ENCODE assay signal across 8 cellular contexts in genomic region chr22:21657361-21658118, GRCh38. TPM values are rescaled to one million over a fixed set of nuclear protein-coding genes. Genes with fewer than 3 reads are reported as not detected.
DNase-seq lines count a peak whose midpoint lies in the region; ATAC-seq and TF ChIP-seq lines count a peak whose summit lies in the region.

No MANE protein-coding gene starts in this region.

- H3K9me3 Mint-ChIP-seq in activated naive CD8-positive, alpha-beta T cell treated with anti-CD3 and anti-CD28 coated beads, Interleukin-2, amount 50 U/mL, for 24 hours, result no peaks in the 10 kb centered on the region

- H3K9me2 ChIP-seq in HCT116 (ENCODE audit: insufficient read depth), result no peaks in the 10 kb centered on the region

- peak overlapping the region; percentile 74 for H3K27ac ChIP-seq in HCT116 (ENCODE audit: low read depth, low read length)
- no peak overlapping the region for H3K27ac ChIP-seq in iPS DF 6.9 (ENCODE audit: low read length)

- no peaks in the 10 kb centered on the region for H3K27me3 ChIP-seq in HCT116 (ENCODE audit: insufficient read depth, low read length)
- H3K27me3 ChIP-seq in iPS DF 6.9 (ENCODE audit: control insufficient read depth, insufficient read depth, low read length), result no peaks in the 10 kb centered on the region

- BruUV-seq in HCT116 (replicated peaks; lab: Mats Ljungman, UMichigan), result no TSS peak

- H3K79me2 ChIP-seq in HCT116 (ENCODE audit: insufficient read depth, low read length), result peaks cover 5% of the 10 kb centered on the region; the same call in 1 of the 2 replicates

- ATAC-seq in HCT116, result peak; percentile 96
- ATAC-seq in activated naive CD8-positive, alpha-beta T cell treated with anti-CD3 and anti-CD28 coated beads, Interleukin-2, amount 50 U/mL, for 24 hours, result peak; percentile 89

- H2AFZ ChIP-seq in HCT116 (ENCODE audit: low read depth, low read length, poor library complexity, severe bottlenecking), result no peak overlapping the region

- peaks cover 3% of the 10 kb centered on the region for H3K36me3 Mint-ChIP-seq in activated naive CD8-positive, alpha-beta T cell treated with anti-CD3 and anti-CD28 coated beads, Interleukin-2, amount 50 U/mL, for 24 hours (ENCODE audit: low read depth)

- H3K4me3 Mint-ChIP-seq in activated naive CD8-positive, alpha-beta T cell treated with anti-CD3 and anti-CD28 coated beads, Interleukin-2, amount 50 U/mL, for 24 hours, result peak overlapping the region; percentile 79

- TF ChIP-seq POLR2A in HCT116 (IDR thresholded peaks at IDR 0.05; ENCODE audit: borderline replicate concordance, extremely low read depth, insufficient read depth, insufficient read length), result peak; percentile 64

- no peaks in the 10 kb centered on the region for H3K27me3 Mint-ChIP-seq in activated naive CD8-positive, alpha-beta T cell treated with anti-CD3 and anti-CD28 coated beads, Interleukin-2, amount 50 U/mL, for 24 hours

- H3K4me3 ChIP-seq in HCT116 (replicated peaks in 1 of 2; ENCODE audit: low read depth in 1 of 2, low read length in 2 of 2) (peak overlapping the region; percentile 61 to 70), iPS DF 6.9 (ENCODE audit: low read length) (peak overlapping the region; percentile 52; the same call in 1 of the 2 replicates)

- WGBS in iPS DF 6.9 (ENCODE audit: insufficient coverage, insufficient read length), result no CpG with 5 or more reads among the region's 86 CpGs

- peaks cover 4 to 27% of the 10 kb centered on the region in 2 experiments; a peak in 3 of 4 replicates for H3K4me1 ChIP-seq in HCT116 (ENCODE audit: control insufficient read depth in 1 of 2, insufficient read depth in 2 of 2, low read length in 2 of 2)
- H3K4me1 ChIP-seq in iPS DF 6.9 (ENCODE audit: control insufficient read depth, insufficient read depth, low read length), result peaks cover 2% of the 10 kb centered on the region

- RAD21 ChIA-PET in HCT116 (lab: Charles Lee; ENCODE audit: low non-redundant PET in 1 of 2, low total read pairs in 2 of 2, uncharacterized antibody in 2 of 2, unreplicated experiment in 2 of 2), result no interaction called here

- H3K27ac Mint-ChIP-seq in activated naive CD8-positive, alpha-beta T cell treated with anti-CD3 and anti-CD28 coated beads, Interleukin-2, amount 50 U/mL, for 24 hours, result peak overlapping the region; percentile 39

- no peak for TF ChIP-seq RAD21 in HCT116 (IDR thresholded peaks at IDR 0.05; ENCODE audit: low read depth)

- H4K20me1 ChIP-seq in HCT116 (ENCODE audit: insufficient read depth), result no peaks in the 10 kb centered on the region

- TF ChIP-seq CTCF in HCT116 (IDR thresholded peaks at IDR 0.05 in 2 of 3, conservative IDR thresholded peaks at IDR 0.05 in 1 of 3; ENCODE audit: borderline replicate concordance in 1 of 3, insufficient read depth in 1 of 3, low read depth in 2 of 3, low read length in 2 of 3), result peak in 2 of 3 experiments; percentile 22 to 27; a peak in 3 of 6 replicates

- H3K4me1 Mint-ChIP-seq in activated naive CD8-positive, alpha-beta T cell treated with anti-CD3 and anti-CD28 coated beads, Interleukin-2, amount 50 U/mL, for 24 hours, result peaks cover 16% of the 10 kb centered on the region

- intact Hi-C loops in HCT116 (cut with micrococcal nuclease), result no loop called here

- CTCF ChIA-PET in HCT116 (lab: Charles Lee), result interaction anchor here (0.7 kb wide), 1 partner anchor 11 kb away, joined by 4 read pairs; no protein-coding TSS in a partner anchor

- H3K4me2 ChIP-seq in HCT116 (ENCODE audit: low read length), result peak overlapping the region; percentile 98

- peak; percentile 86 for DNase-seq in GM03348 (ENCODE audit: low spot score)
- peak; percentile 31 for DNase-seq in HCT116 (ENCODE audit: low read depth, low spot score)
- peak; percentile 90 for DNase-seq in NCI-H1105 (lab: John Stamatoyannopoulos, UW)
- DNase-seq in SW 1271 (lab: John Stamatoyannopoulos, UW), result peak; percentile 56 to 85
- peak; percentile 86 for DNase-seq in activated naive CD8-positive, alpha-beta T cell treated with anti-CD3 and anti-CD28 coated beads, Interleukin-2, amount 50 U/mL, for 24 hours
- no peak for DNase-seq in iPS DF 6.9 (ENCODE audit: low read depth, low spot score)
- peak; percentile 49 to 76 for DNase-seq in stimulated activated CD4-positive, alpha-beta T cell treated with anti-CD3 and anti-CD28 coated beads, Interleukin-12 subunit alpha, Interleukin-12 subunit beta, amount 100 ng/mL, for 24 hours (ENCODE audit: low read depth in 2 of 2)
- DNase-seq in kidney glomerular epithelial cell (lab: John Stamatoyannopoulos, UW), result no peak

- peaks cover 0 to 8% of the 10 kb centered on the region in 2 experiments; a peak in 1 of 4 replicates for H3K36me3 ChIP-seq in HCT116 (ENCODE audit: control insufficient read depth in 1 of 2, insufficient read depth in 2 of 2, low read length in 2 of 2)
- H3K36me3 ChIP-seq in iPS DF 6.9 (ENCODE audit: control insufficient read depth, insufficient read depth, low read length), result peaks cover 6% of the 10 kb centered on the region

- POLR2A ChIA-PET in HCT116 (lab: Charles Lee), result no interaction called here

- peak overlapping the region; percentile 63 for H3K9ac ChIP-seq in HCT116 (ENCODE audit: low read length)

- H3K9me3 ChIP-seq in HCT116 (ENCODE audit: control insufficient read depth in 1 of 2, insufficient read depth in 1 of 2, low read depth in 1 of 2, low read length in 2 of 2), result no peaks in the 10 kb centered on the region
- no peaks in the 10 kb centered on the region for H3K9me3 ChIP-seq in iPS DF 6.9 (ENCODE audit: control insufficient read depth, insufficient read depth, low read length)

TF ChIP-seq in HCT116, 20 proteins besides CTCF, POLR2A, EP300 and RAD21:
- TF ChIP-seq MAX (IDR thresholded peaks at IDR 0.05) (peak; percentile 82), CBX3 (IDR thresholded peaks at IDR 0.05; ENCODE audit: low read depth) (no peak; the same call in 1 of the 2 replicates), POLR2AphosphoS5 (IDR thresholded peaks at IDR 0.05; ENCODE audit: low read depth, low read length) (peak; percentile 81), EGR1 (IDR thresholded peaks at IDR 0.05; ENCODE audit: low read depth) (peak; percentile 54), ZBTB33 (IDR thresholded peaks at IDR 0.05; ENCODE audit: extremely low read depth, insufficient replicate concordance, low read length) (no peak), SIN3A (IDR thresholded peaks at IDR 0.05; ENCODE audit: low read depth) (peak; percentile 67; the same call in 1 of the 2 replicates)

RNA-seq across cellular contexts. Expression of gene PPIL2, which starts 8.3 kb away (rescaled TPM):
- 46.1 TPM for total RNA-seq in HCT116 (2021; ENCODE audit: unreplicated experiment)
- 34.7 and 35.2 TPM in 2 replicates for polyA plus RNA-seq in HCT116 (2012)

RNA-seq across cellular contexts. Expression of gene SDF2L1, which starts 15.4 kb away (rescaled TPM):
- total RNA-seq in HCT116 (2021; ENCODE audit: unreplicated experiment), result 86.2 TPM
- polyA plus RNA-seq in HCT116 (2012), result 66.8 and 101 TPM in 2 replicates

RNA-seq across cellular contexts. Expression of gene CCDC116, which starts 25.0 kb away (rescaled TPM):
- total RNA-seq in HCT116 (2021; ENCODE audit: unreplicated experiment), result 0.66 TPM
- 0.19 and 0.40 TPM in 2 replicates for polyA plus RNA-seq in HCT116 (2012)

RNA-seq across cellular contexts. Expression of gene YDJC, which starts 27.7 kb away (rescaled TPM):
- total RNA-seq in HCT116 (2021; ENCODE audit: unreplicated experiment), result 78.3 TPM
- polyA plus RNA-seq in HCT116 (2012), result 65.4 and 68.8 TPM in 2 replicates

Comparison
In these comparisons a context has a peak if more than half of its experiments do, and no peak if none do; other contexts are left out.
1. DNase-seq: peak in GM03348 (single experiment), HCT116 (single experiment), NCI-H1105 (single experiment), SW 1271 (2 of 2), activated naive CD8-positive, alpha-beta T cell treated with anti-CD3 and anti-CD28 coated beads, Interleukin-2, amount 50 U/mL, for 24 hours (single experiment) and stimulated activated CD4-positive, alpha-beta T cell treated with anti-CD3 and anti-CD28 coated beads, Interleukin-12 subunit alpha, Interleukin-12 subunit beta, amount 100 ng/mL, for 24 hours (2 of 2); none in iPS DF 6.9 (single experiment) and kidney glomerular epithelial cell (single experiment).